9 cellular contexts compared by ENCODE assay signal in genomic region chr14:95361373-95362179, GRCh38. TPM values are rescaled to one million over a fixed set of nuclear protein-coding genes. Genes with fewer than 3 reads are reported as not detected.
DNase-seq lines count a peak whose midpoint lies in the region; ATAC-seq and TF ChIP-seq lines count a peak whose summit lies in the region.
"Had no signal": no experiment of that assay in that cellular context is flagged by ENCODE, and none has a peak within 500 bp of the region (broad histone marks: within the 10 kb centered on the region; RNA-seq: fewer than 3 reads in every experiment).

No MANE protein-coding gene starts in this region.

- WGBS in SK-N-SH (ENCODE audit: low lambda C conversion rate): 84% methylated on average over 13 of the region's 20 CpGs

- no peaks in the 10 kb centered on the region for H3K36me3 Mint-ChIP-seq in memory B cell

- no peak overlapping the region for H2AFZ ChIP-seq in SK-N-SH (ENCODE audit: low read depth)

- no peak overlapping the region for H3K9ac ChIP-seq in SK-N-SH

- no peaks in the 10 kb centered on the region for H4K20me1 ChIP-seq in SK-N-SH (ENCODE audit: insufficient read depth)

- no peaks in the 10 kb centered on the region for H3K9me2 ChIP-seq in SK-N-SH

- CTCF ChIA-PET in SK-N-SH (lab: Yijun Ruan, JAX): interaction anchor here (0.6 to 2.5 kb wide), 16 partner anchors 8 to 673 kb away, joined by 3 to 12 read pairs (median 3); no protein-coding TSS in a partner anchor

- H3K36me3 ChIP-seq in SK-N-SH (replicated peaks in 1 of 2; ENCODE audit: control insufficient read depth in 1 of 2, insufficient read depth in 2 of 2, low read length in 1 of 2) (no peaks in the 10 kb centered on the region), tibial artery (no peaks in the 10 kb centered on the region)
- H3K36me3 ChIP-seq: HAP-1 had no signal

- H3K27ac ChIP-seq in SK-N-SH (ENCODE audit: low read depth in 2 of 2, low read length in 1 of 2) (no peak overlapping the region), coronary artery (no peak overlapping the region), tibial artery (no peak overlapping the region)

- H3K9me3 Mint-ChIP-seq in memory B cell: no peaks in the 10 kb centered on the region

- TF ChIP-seq RAD21 in SK-N-SH (IDR thresholded peaks at IDR 0.05; ENCODE audit: low read length): peak; percentile 43

- POLR2A ChIA-PET in SK-N-SH (lab: Yijun Ruan, JAX): no interaction called here

- no peaks in the 10 kb centered on the region for H3K27me3 ChIP-seq in SK-N-SH (ENCODE audit: insufficient read depth)
- peaks cover 0 to 32% of the 10 kb centered on the region in 2 donors for H3K27me3 ChIP-seq in tibial artery

- no peaks in the 10 kb centered on the region for H3K9me3 ChIP-seq in SK-N-SH
- no peaks in the 10 kb centered on the region for H3K9me3 ChIP-seq in tibial artery
- H3K9me3 ChIP-seq: HAP-1 had no signal

- peak; percentile 61 for TF ChIP-seq CTCF in SK-N-SH (IDR thresholded peaks at IDR 0.05)
- peak; percentile 23 for TF ChIP-seq CTCF in coronary artery (IDR thresholded peaks at IDR 0.05)
- TF ChIP-seq CTCF in tibial artery (IDR thresholded peaks at IDR 0.05): peak; percentile 32 to 40

- H3K27me3 Mint-ChIP-seq in memory B cell: peaks cover 14% of the 10 kb centered on the region

- intact Hi-C loops in tibial artery (cut with DNase I; ENCODE audit: low total_unique reads): no loop called here

- DNase-seq in Ammon's horn (ENCODE audit: low spot score) (peak; percentile 22), SK-N-SH (peak; percentile 61), coronary artery (ENCODE audit: low spot score) (no peak), memory B cell (ENCODE audit: low spot score in 2 of 2) (peak; percentile 54 to 58), tibial artery (no peak), DMS153 (lab: John Stamatoyannopoulos, UW) (no peak)

- ATAC-seq in GM21390 (IDR thresholded peaks at IDR 0.05; ENCODE audit: unreplicated experiment): peak; percentile 67
- ATAC-seq in memory B cell (ENCODE audit: low read depth): peak; percentile 79
- no peak for ATAC-seq in GM21619 (IDR thresholded peaks at IDR 0.05; ENCODE audit: unreplicated experiment)

- H3K4me2 ChIP-seq in SK-N-SH: no peak overlapping the region

- no peak overlapping the region for H3K4me3 Mint-ChIP-seq in memory B cell

- H3K4me3 ChIP-seq in SK-N-SH (ENCODE audit: low read depth in 2 of 2, low read length in 1 of 2) (no peak overlapping the region), coronary artery (peak overlapping the region; percentile 27), tibial artery (no peak overlapping the region)
- H3K4me3 ChIP-seq: HAP-1 had no signal

- no peaks in the 10 kb centered on the region for H3F3A ChIP-seq in SK-N-SH (replicated peaks; ENCODE audit: insufficient read depth)

- H3K27ac Mint-ChIP-seq in memory B cell: no peak overlapping the region

- H3K4me1 ChIP-seq in SK-N-SH (ENCODE audit: control insufficient read depth in 1 of 2, insufficient read depth in 2 of 2, low read depth in 1 of 2, low read length in 1 of 2) (no peaks in the 10 kb centered on the region), tibial artery (peaks cover 0 to 4% (median 0%) of the 10 kb centered on the region in 4 donors)
- H3K4me1 ChIP-seq: HAP-1 had no signal

- no peaks in the 10 kb centered on the region for H3K4me1 Mint-ChIP-seq in memory B cell

- H3K79me2 ChIP-seq in SK-N-SH (ENCODE audit: insufficient read depth): no peaks in the 10 kb centered on the region

- no peak for TF ChIP-seq EP300 in SK-N-SH (IDR thresholded peaks at IDR 0.05; ENCODE audit: borderline replicate concordance in 1 of 2, low read depth in 1 of 2, low read length in 1 of 2)

TF ChIP-seq in SK-N-SH, 30 proteins besides CTCF, POLR2A, EP300 and RAD21:
- TF ChIP-seq SMC3 (IDR thresholded peaks at IDR 0.05; ENCODE audit: low read depth, low read length) (peak; percentile 14; the same call in 1 of the 2 replicates), YY1 (IDR thresholded peaks at IDR 0.05; ENCODE audit: low read depth) (no peak)

RNA-seq across cellular contexts. Expression of gene CLMN, which starts 41.9 kb away (rescaled TPM):
- 1.4 TPM in 2 replicates for polyA plus RNA-seq in SK-N-SH (2012; rRNA removed)
- polyA plus RNA-seq in SK-N-SH (2012; cell fraction: cytosol; rRNA removed): 1.3 TPM in 2 replicates
- 5.6 and 5.8 TPM in 2 replicates for polyA plus RNA-seq in SK-N-SH (2012; cell fraction: nucleus; rRNA removed)

Comparison
In these comparisons a context has a peak if more than half of its experiments do, and no peak if none do; other contexts are left out.
1. DNase-seq: peak in Ammon's horn (single experiment), SK-N-SH (single experiment) and memory B cell (2 of 2); none in coronary artery (single experiment), tibial artery (0 of 2) and DMS153 (single experiment).
2. Peak in every context shown above with its lines, with median percentiles within 50 percentile points of each other: CTCF ChIP-seq.